Comparison of ENCODE assay signal across 29 cellular contexts in genomic region chr7:40804477-40805215, GRCh38.
A peak's percentile ranks its signal among the peaks of the same experiment; 100 is the strongest.
DNase-seq lines count a peak whose midpoint lies in the region; ATAC-seq, FAIRE-seq and TF ChIP-seq lines count a peak whose summit lies in the region.
"Had no signal": no experiment of that assay in that cellular context is flagged by ENCODE, and none has a peak within 500 bp of the region (broad histone marks: within the 10 kb centered on the region; RNA-seq: fewer than 3 reads in every experiment).

No MANE protein-coding gene starts in this region.

- TF ChIP-seq CTCF in hepatocyte (IDR thresholded peaks at IDR 0.05; ENCODE audit: poor library complexity) (no peak), D721Med (IDR thresholded peaks at IDR 0.05; ENCODE audit: insufficient read depth, missing control alignments) (no peak)

- H3K27ac ChIP-seq in GM23248 (peak overlapping the region; percentile 61), hepatocyte (peak overlapping the region; percentile 11)
- H3K27ac ChIP-seq: lower lobe of right lung, Peyer's patch had no signal

- H3K4me2 ChIP-seq in GM23248 (ENCODE audit: unreplicated experiment) (peak overlapping the region; percentile 29), hepatocyte (no peak overlapping the region)

- H3K4me3 ChIP-seq in GM23248 (no peak overlapping the region), adipocyte (ENCODE audit: low read length) (no peak overlapping the region), hepatocyte (no peak overlapping the region)
- H3K4me3 ChIP-seq: coronary artery, lower lobe of right lung, Peyer's patch had no signal

- H3K9ac ChIP-seq in GM23248 (peak overlapping the region; percentile 11; the same call in 1 of the 2 replicates), adipocyte (ENCODE audit: low read length) (no peak overlapping the region)

- H3K4me1 ChIP-seq in GM23248 (ENCODE audit: insufficient read depth) (peaks cover 49% of the 10 kb centered on the region), adipocyte (ENCODE audit: control insufficient read depth, insufficient read depth, low read length) (peaks cover 41% of the 10 kb centered on the region), hepatocyte (ENCODE audit: insufficient read depth) (no peaks in the 10 kb centered on the region)
- H3K4me1 ChIP-seq: lower lobe of right lung had no signal

- H3K9me2 ChIP-seq in GM23248 (ENCODE audit: insufficient read depth) (no peaks in the 10 kb centered on the region), hepatocyte (replicated peaks; ENCODE audit: insufficient read depth) (no peaks in the 10 kb centered on the region)

- in situ Hi-C loops in GM23248 (cut with MboI) = loop anchor here (25.0 kb wide), 1 partner anchor 908 kb away; the partner anchor contains the start of gene INHBA

- H2AFZ ChIP-seq in GM23248 (peak overlapping the region; percentile 8; the same call in 1 of the 2 replicates), hepatocyte (no peak overlapping the region)

- FAIRE-seq in D721Med (lab: Jason Lieb, UNC) = no peak
- FAIRE-seq: frontal cortex, HepG2 had no signal

- WGBS in GM23248 (ENCODE audit: low coverage in 1 of 2, low lambda C conversion rate in 2 of 2, missing lambda C conversion rate in 2 of 2), 2 experiments = 31 to 43% methylated on average over 6 of the region's 6 CpGs
- 67% methylated on average over 6 of the region's 6 CpGs for WGBS in hepatocyte (ENCODE audit: low lambda C conversion rate, missing lambda C conversion rate)

- no peak for ATAC-seq in GM21423 (IDR thresholded peaks at IDR 0.05; ENCODE audit: unreplicated experiment)
- ATAC-seq: HepG2; lower lobe of right lung; natural killer cell; stimulated activated effector memory CD8-positive, alpha-beta T cell treated with anti-CD3 and anti-CD28 coated beads, Interleukin-12 subunit alpha, Interleukin-12 subunit beta, amount 100 ng/mL, for 72 hours had no signal

- H3F3A ChIP-seq in GM23248 (ENCODE audit: insufficient read depth) = peaks cover 39% of the 10 kb centered on the region

- H3K79me2 ChIP-seq in GM23248 (ENCODE audit: insufficient read depth) (no peaks in the 10 kb centered on the region), hepatocyte (no peaks in the 10 kb centered on the region)

- H3K9me3 ChIP-seq in GM23248 (ENCODE audit: low read depth) = no peaks in the 10 kb centered on the region
- no peaks in the 10 kb centered on the region for H3K9me3 ChIP-seq in adipocyte (ENCODE audit: control insufficient read depth, low read length)
- no peaks in the 10 kb centered on the region for H3K9me3 ChIP-seq in hepatocyte (ENCODE audit: low read depth)
- H3K9me3 ChIP-seq: lower lobe of right lung, Peyer's patch had no signal

- H3K27me3 ChIP-seq in GM23248 (replicated peaks; ENCODE audit: insufficient read depth) = no peaks in the 10 kb centered on the region
- H3K27me3 ChIP-seq in adipocyte (replicated peaks; ENCODE audit: control insufficient read depth, insufficient read depth, low read length) = no peaks in the 10 kb centered on the region
- H3K27me3 ChIP-seq in hepatocyte = no peaks in the 10 kb centered on the region
- H3K27me3 ChIP-seq: Peyer's patch had no signal

- DNase-seq in GM23248 = peak; percentile 42
- DNase-seq in adipocyte (ENCODE audit: low read depth) = peak; percentile 56
- no peak for DNase-seq in hepatocyte (ENCODE audit: low spot score)
- DNase-seq in KG1 (lab: John Stamatoyannopoulos, UW) = no peak
- DNase-seq in GF-D8 (lab: John Stamatoyannopoulos, UW) = no peak
- DNase-seq in D721Med (ENCODE audit: insufficient read length, low spot score) = no peak
- DNase-seq: activated CD4-positive, alpha-beta T cell treated with anti-CD3 and anti-CD28 coated beads for 48 hours; activated naive CD4-positive, alpha-beta T cell treated with anti-CD3 and anti-CD28 coated beads, Interleukin-2, amount 50 U/mL, for 16 hours; Calu3; CD4-positive, CD25-positive, alpha-beta regulatory T cell; DND-41; H7; Kasumi-1; kidney glomerular epithelial cell; lower lobe of right lung; midbrain; MV-4-11; natural killer cell; NCI-H146; NCI-H446 treated with DMSO at 0.1 percent for 48 hours; NCI-H774; occipital lobe; Peyer's patch; SIG-M5 had no signal

- H4K20me1 ChIP-seq in GM23248 (ENCODE audit: insufficient read depth) (no peaks in the 10 kb centered on the region), hepatocyte (ENCODE audit: insufficient read depth, poor library complexity, severe bottlenecking) (no peaks in the 10 kb centered on the region)

- no peaks in the 10 kb centered on the region for H3K36me3 ChIP-seq in GM23248 (ENCODE audit: low read depth)
- H3K36me3 ChIP-seq in adipocyte (ENCODE audit: control insufficient read depth, insufficient read depth, low read length, severe bottlenecking) = no peaks in the 10 kb centered on the region
- H3K36me3 ChIP-seq in hepatocyte (replicated peaks; ENCODE audit: insufficient read depth, low read depth) = no peaks in the 10 kb centered on the region
- H3K36me3 ChIP-seq: lower lobe of right lung, Peyer's patch had no signal

Comparison
In these comparisons a context has a peak if more than half of its experiments do, and no peak if none do; other contexts are left out.
1. DNase-seq: peak in GM23248 (single experiment) and adipocyte (single experiment); none in hepatocyte (single experiment), KG1 (single experiment), GF-D8 (single experiment) and D721Med (single experiment).